Comparison of ENCODE assay signal across 23 cellular contexts in the genomic region with DNA sequence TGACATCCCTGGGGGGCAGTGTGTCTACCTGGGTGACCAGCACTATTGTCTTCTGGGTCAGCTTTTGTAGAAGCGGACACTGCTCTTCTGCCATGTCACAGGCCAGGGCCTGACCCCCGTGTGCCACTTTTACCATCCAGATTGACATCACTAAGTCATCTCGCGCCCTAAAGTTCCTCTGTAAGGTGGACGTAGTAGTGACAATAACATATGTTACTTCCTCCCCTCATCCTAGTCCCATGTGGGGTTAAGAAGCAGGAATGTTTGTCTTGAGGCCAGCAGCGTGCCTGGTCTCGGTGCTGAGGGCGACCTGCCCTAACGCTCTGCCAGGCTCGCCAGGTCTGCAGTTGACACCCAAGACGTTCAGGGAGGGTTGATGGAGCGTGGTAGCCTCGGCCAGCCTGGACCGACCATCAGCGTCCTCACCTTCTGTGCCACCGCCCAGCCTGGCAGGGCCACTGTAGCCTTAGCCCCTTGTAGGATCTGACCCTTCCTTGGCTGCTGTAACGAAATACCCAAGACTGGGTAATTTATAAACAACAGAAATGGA. TPM values are rescaled to one million over a fixed set of nuclear protein-coding genes. Genes with fewer than 3 reads are reported as not detected.
A peak's percentile ranks its signal among the peaks of the same experiment; 100 is the strongest.
DNase-seq lines count a peak whose midpoint lies in the region; ATAC-seq and TF ChIP-seq lines count a peak whose summit lies in the region.
"Had no signal": no experiment of that assay in that cellular context is flagged by ENCODE, and none has a peak within 500 bp of the region (broad histone marks: within the 10 kb centered on the region; RNA-seq: fewer than 3 reads in every experiment).

No MANE protein-coding gene starts in this region.

- H3K9me3 ChIP-seq in right atrium auricular region = no peaks in the 10 kb centered on the region
- no peaks in the 10 kb centered on the region for H3K9me3 ChIP-seq in neural progenitor cell (ENCODE audit: low read depth)
- H3K9me3 ChIP-seq: BLaER1 had no signal

- H3K27me3 ChIP-seq in right atrium auricular region = no peaks in the 10 kb centered on the region
- no peaks in the 10 kb centered on the region for H3K27me3 ChIP-seq in neural progenitor cell
- H3K27me3 ChIP-seq: BLaER1 had no signal

- no peak for TF ChIP-seq CTCF in right atrium auricular region (IDR thresholded peaks at IDR 0.05)
- no peak for TF ChIP-seq CTCF in neural progenitor cell (IDR thresholded peaks at IDR 0.05)

- DNase-seq in Right ventricle myocardium inferior (ENCODE audit: missing footprints) (peak; percentile 27), right atrium auricular region (ENCODE audit: low spot score) (no peak), neural progenitor cell (ENCODE audit: low spot score) (no peak), T-helper 9 cell (no peak), HEK293T (ENCODE audit: extremely low spot score) (no peak)
- no peak for DNase-seq in stimulated activated effector memory CD8-positive, alpha-beta T cell treated with anti-CD3 and anti-CD28 coated beads, Interleukin-12 subunit alpha, Interleukin-12 subunit beta, amount 100 ng/mL, for 72 hours (ENCODE audit: low spot score in 2 of 2)
- no peak for DNase-seq in activated CD4-positive, alpha-beta T cell treated with anti-CD3 and anti-CD28 coated beads, Interleukin-2, amount 50 U/mL, for 1 hour
- DNase-seq: CD4-positive, CD25-positive, alpha-beta regulatory T cell; DMS153; H7; Kasumi-1; NCI-H1092 treated with DMSO at 0.1 percent for 48 hours; NCI-H1436; NCI-H187; NCI-H2081 treated with DMSO at 0.1 percent for 48 hours; NCI-H2171; NCI-H226; NCI-H510A; NCI-H69; SHP77 treated with DMSO at 0.1 percent for 48 hours had no signal

- no peak overlapping the region for H3K4me2 ChIP-seq in neural progenitor cell
- H3K4me2 ChIP-seq: BLaER1 had no signal

- H3K27ac Mint-ChIP-seq in neural progenitor cell = no peak overlapping the region
- no peak overlapping the region for H3K27ac Mint-ChIP-seq in stimulated activated effector memory CD8-positive, alpha-beta T cell treated with anti-CD3 and anti-CD28 coated beads, Interleukin-12 subunit alpha, Interleukin-12 subunit beta, amount 100 ng/mL, for 72 hours
- H3K27ac Mint-ChIP-seq: CD4-positive, CD25-positive, alpha-beta regulatory T cell had no signal

- peaks cover 6% of the 10 kb centered on the region for H3K27me3 Mint-ChIP-seq in neural progenitor cell (ENCODE audit: insufficient read depth, low read depth)

- no peak overlapping the region for H3K4me3 ChIP-seq in right atrium auricular region
- H3K4me3 ChIP-seq in neural progenitor cell = no peak overlapping the region
- H3K4me3 ChIP-seq: BLaER1 had no signal

- CTCF ChIA-PET in HEK293T (lab: Yijun Ruan, JAX) = no interaction called here

- H3K4me1 ChIP-seq in right atrium auricular region = no peaks in the 10 kb centered on the region
- H3K4me1 ChIP-seq in neural progenitor cell = peaks cover 11% of the 10 kb centered on the region

- no peak overlapping the region for H2AFZ ChIP-seq in neural progenitor cell (replicated peaks)

- no peaks in the 10 kb centered on the region for H4K20me1 ChIP-seq in neural progenitor cell (ENCODE audit: low read depth)
- H4K20me1 ChIP-seq: BLaER1 had no signal

- peaks cover 15% of the 10 kb centered on the region for H3K4me1 Mint-ChIP-seq in neural progenitor cell
- no peaks in the 10 kb centered on the region for H3K4me1 Mint-ChIP-seq in stimulated activated effector memory CD8-positive, alpha-beta T cell treated with anti-CD3 and anti-CD28 coated beads, Interleukin-12 subunit alpha, Interleukin-12 subunit beta, amount 100 ng/mL, for 72 hours

- H3K79me2 ChIP-seq in neural progenitor cell (ENCODE audit: low read depth) = no peaks in the 10 kb centered on the region

- POLR2A ChIA-PET in HEK293T (lab: Yijun Ruan, JAX) = no interaction called here

- peak overlapping the region; percentile 13 for H3K4me3 Mint-ChIP-seq in neural progenitor cell
- no peak overlapping the region for H3K4me3 Mint-ChIP-seq in stimulated activated effector memory CD8-positive, alpha-beta T cell treated with anti-CD3 and anti-CD28 coated beads, Interleukin-12 subunit alpha, Interleukin-12 subunit beta, amount 100 ng/mL, for 72 hours
- H3K4me3 Mint-ChIP-seq: CD4-positive, CD25-positive, alpha-beta regulatory T cell had no signal

- H3K27ac ChIP-seq in right atrium auricular region = no peak overlapping the region
- no peak overlapping the region for H3K27ac ChIP-seq in neural progenitor cell
- H3K27ac ChIP-seq: BLaER1, RWPE1 had no signal

- intact Hi-C loops in Right ventricle myocardium inferior (cut with DNase I) = no loop called here

- H3K9me3 Mint-ChIP-seq in neural progenitor cell = no peaks in the 10 kb centered on the region
- H3K9me3 Mint-ChIP-seq in stimulated activated effector memory CD8-positive, alpha-beta T cell treated with anti-CD3 and anti-CD28 coated beads, Interleukin-12 subunit alpha, Interleukin-12 subunit beta, amount 100 ng/mL, for 72 hours = no peaks in the 10 kb centered on the region
- H3K9me3 Mint-ChIP-seq: CD4-positive, CD25-positive, alpha-beta regulatory T cell had no signal

- no peaks in the 10 kb centered on the region for H3K36me3 Mint-ChIP-seq in neural progenitor cell
- H3K36me3 Mint-ChIP-seq in stimulated activated effector memory CD8-positive, alpha-beta T cell treated with anti-CD3 and anti-CD28 coated beads, Interleukin-12 subunit alpha, Interleukin-12 subunit beta, amount 100 ng/mL, for 72 hours = no peaks in the 10 kb centered on the region
- H3K36me3 Mint-ChIP-seq: CD4-positive, CD25-positive, alpha-beta regulatory T cell had no signal

- H3F3A ChIP-seq in neural progenitor cell (ENCODE audit: low read depth) = peaks cover 8% of the 10 kb centered on the region

- ATAC-seq in Right ventricle myocardium inferior = no peak
- peak; percentile 14 for ATAC-seq in stimulated activated effector memory CD8-positive, alpha-beta T cell treated with anti-CD3 and anti-CD28 coated beads, Interleukin-12 subunit alpha, Interleukin-12 subunit beta, amount 100 ng/mL, for 72 hours
- ATAC-seq: Panc1 had no signal

- H3K36me3 ChIP-seq in right atrium auricular region (peaks cover 5% of the 10 kb centered on the region), neural progenitor cell (no peaks in the 10 kb centered on the region)

- H3K9ac ChIP-seq in neural progenitor cell = no peak overlapping the region
- H3K9ac ChIP-seq: BLaER1 had no signal

TF ChIP-seq in HEK293T, 16 proteins besides CTCF, POLR2A, EP300 and RAD21:
- TF ChIP-seq TARDBP (IDR thresholded peaks at IDR 0.05) (no peak), L3MBTL2 (conservative IDR thresholded peaks at IDR 0.05) (no peak), HDGF (IDR thresholded peaks at IDR 0.05; ENCODE audit: borderline replicate concordance) (no peak), SP1 (IDR thresholded peaks at IDR 0.05) (no peak), LEF1 (IDR thresholded peaks at IDR 0.05; ENCODE audit: borderline replicate concordance) (no peak), FOXK2 (IDR thresholded peaks at IDR 0.05) (no peak)

RNA-seq across cellular contexts. Expression of a gene that starts 20.7 kb away (rescaled TPM):
- total RNA-seq in Right ventricle myocardium inferior (46.0 TPM), right atrium auricular region (10 to 100 TPM; 54.8 to 99.1 TPM), neural progenitor cell (ENCODE audit: low replicate concordance) (15.2 and 78.3 TPM in 2 replicates)

RNA-seq across cellular contexts. Expression of a gene that starts 24.8 kb away (rescaled TPM):
- total RNA-seq in Right ventricle myocardium inferior (31.3 TPM), right atrium auricular region (10 to 100 TPM; 24.6 to 31.0 TPM), neural progenitor cell (ENCODE audit: low replicate concordance) (89.3 and 102 TPM in 2 replicates)

RNA-seq across cellular contexts. Expression of a gene that starts 47.7 kb away (rescaled TPM):
- total RNA-seq in Right ventricle myocardium inferior (not detected), right atrium auricular region (not detected), neural progenitor cell (ENCODE audit: low replicate concordance) (0.56 and 0.60 TPM in 2 replicates)
- total RNA-seq: CD4-positive, CD25-positive, alpha-beta regulatory T cell had no signal
